In the genomic region with DNA sequence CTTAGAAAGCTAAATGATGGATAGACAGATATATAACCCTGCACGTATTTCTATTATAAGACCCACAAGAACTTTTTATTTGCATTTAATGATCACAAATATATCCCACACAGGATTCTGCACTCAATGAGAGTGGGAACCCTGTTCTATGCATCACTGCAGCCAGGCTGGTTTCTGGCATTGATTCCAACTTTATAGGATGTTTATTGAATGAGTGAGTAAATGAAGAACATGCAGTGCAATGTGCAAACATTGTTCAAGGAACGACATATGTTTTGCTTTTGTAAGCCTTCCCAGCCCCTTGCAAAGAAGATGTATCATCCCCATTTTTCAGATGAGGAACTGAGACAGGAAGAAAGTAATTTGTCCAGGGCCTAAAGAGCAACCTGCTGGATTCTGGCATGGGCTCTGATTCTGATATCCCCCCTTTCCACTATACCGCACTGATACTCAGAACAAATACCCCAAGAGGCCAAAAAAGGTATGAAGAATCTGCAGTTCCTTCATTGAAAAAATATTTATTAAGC, we compare ENCODE assay signal across 26 cellular contexts.
"Had no signal": no experiment of that assay in that cellular context is flagged by ENCODE, and none has a peak within 500 bp of the region (broad histone marks: within the 10 kb centered on the region; RNA-seq: fewer than 3 reads in every experiment).

No MANE protein-coding gene starts in this region.

- H3K27ac ChIP-seq: body of pancreas, cardiac muscle cell, epithelial cell of prostate, gastroesophageal sphincter, ovary, psoas muscle, right atrium auricular region, spleen, testis, uterus had no signal

- H3K4me3 Mint-ChIP-seq: activated naive CD8-positive, alpha-beta T cell treated with anti-CD3 and anti-CD28 coated beads, Interleukin-2, amount 10 ng/mL, durations not matched to agents 7 days and 5 days; activated T-cell treated with anti-CD3 and anti-CD28 coated beads, Interleukin-2, amount 50 U/mL, for 4 hours; mesothelial cell of epicardium; natural killer cell had no signal

- H3K36me3 ChIP-seq: cardiac muscle cell, gastroesophageal sphincter, ovary, right atrium auricular region, spleen, uterus had no signal

- DNase-seq: activated CD4-positive, alpha-beta T cell treated with anti-CD3 and anti-CD28 coated beads, Interleukin-2, amount 50 U/mL, for 48 hours; activated CD8-positive, alpha-beta memory T cell treated with anti-CD3 and anti-CD28 coated beads, Interleukin-2, amount 50 U/mL, for 48 hours; activated naive CD4-positive, alpha-beta T cell; activated naive CD8-positive, alpha-beta T cell treated with anti-CD3 and anti-CD28 coated beads, Interleukin-2, amount 10 ng/mL, durations not matched to agents 7 days and 5 days; activated T-cell treated with anti-CD3 and anti-CD28 coated beads, Interleukin-2, amount 50 U/mL, for 4 hours; amygdala; body of pancreas; cortex of kidney; hypothalamus; left ventricle myocardium superior; mammary epithelial cell; natural killer cell; ovary; psoas muscle; spleen; stimulated activated CD4-positive, alpha-beta T cell treated with anti-CD3 and anti-CD28 coated beads, Interleukin-4, amount 100 ng/mL, for 1 hour; stimulated activated naive CD4-positive, alpha-beta T cell; testis; trophoblast cell; uterus had no signal

- H3K4me3 ChIP-seq: body of pancreas, cardiac muscle cell, gastroesophageal sphincter, ovary, psoas muscle, right atrium auricular region, spleen, testis, uterus had no signal

- H3K4me1 ChIP-seq: body of pancreas, spleen, testis, uterus had no signal

- H3K9me3 ChIP-seq: body of pancreas, ovary, right atrium auricular region, testis had no signal

- H3K4me1 Mint-ChIP-seq: activated naive CD8-positive, alpha-beta T cell treated with anti-CD3 and anti-CD28 coated beads, Interleukin-2, amount 10 ng/mL, durations not matched to agents 7 days and 5 days; mesothelial cell of epicardium; natural killer cell had no signal

- H3K27ac Mint-ChIP-seq: activated naive CD8-positive, alpha-beta T cell treated with anti-CD3 and anti-CD28 coated beads, Interleukin-2, amount 10 ng/mL, durations not matched to agents 7 days and 5 days; activated T-helper 2 cell treated with anti-CD3 and anti-CD28 coated beads, Interferon-gamma antibody, Interleukin-2, Interleukin-4, amounts not matched to agents 10 μg/mL and 5 μg/mL and 100 μg/mL, durations not matched to agents 14 hours and 24 hours and 36 hours; mesothelial cell of epicardium; natural killer cell had no signal

- H3K36me3 Mint-ChIP-seq: mesothelial cell of epicardium had no signal

- H3K27me3 ChIP-seq: body of pancreas, cardiac muscle cell, gastroesophageal sphincter, ovary, right atrium auricular region, spleen, testis, uterus had no signal

- ATAC-seq: activated T-cell treated with anti-CD3 and anti-CD28 coated beads, Interleukin-2, amount 50 U/mL, for 4 hours; body of pancreas; gastroesophageal sphincter; left ventricle myocardium superior; natural killer cell; psoas muscle had no signal
